Comparison of ENCODE assay signal across 8 cellular contexts in the genomic region with DNA sequence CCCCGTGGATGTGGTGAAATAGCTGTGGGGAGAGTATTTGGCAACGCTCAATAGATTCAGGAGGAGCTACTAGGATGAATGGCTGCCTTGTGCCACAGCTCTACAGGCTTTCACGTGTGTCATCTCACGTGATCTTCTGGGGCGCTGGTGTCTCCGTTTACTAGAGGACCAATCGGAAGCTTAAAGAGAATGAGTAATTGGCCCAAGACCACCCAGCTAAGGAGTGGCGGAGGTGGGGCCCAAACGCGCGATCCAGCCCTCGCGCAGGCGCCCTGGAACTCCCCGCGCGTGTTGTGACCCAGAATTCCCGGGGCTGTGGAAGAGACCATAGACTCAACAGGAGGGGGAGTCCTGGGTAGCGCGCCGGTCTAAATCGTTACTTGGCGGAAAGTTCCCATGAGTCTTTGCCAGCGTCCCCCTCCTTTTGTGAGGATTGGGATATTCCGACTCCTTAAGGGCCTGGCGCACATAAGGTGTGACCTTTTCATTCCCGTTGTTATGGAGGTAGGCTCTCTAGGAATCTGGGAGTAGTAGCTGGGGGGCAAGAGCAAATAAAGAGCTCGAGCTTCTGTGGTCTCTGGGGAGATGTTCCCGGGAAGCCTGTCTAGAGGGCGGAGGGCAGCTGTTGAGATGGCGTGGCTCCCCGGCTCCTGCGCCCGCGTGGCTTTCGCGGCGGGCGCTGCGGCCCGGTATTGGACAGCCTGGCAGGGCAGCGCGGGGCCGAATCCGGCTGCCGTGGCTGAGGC. TPM values are rescaled to one million over a fixed set of nuclear protein-coding genes. Genes with fewer than 3 reads are reported as not detected.
A peak's percentile ranks its signal among the peaks of the same experiment; 100 is the strongest.
DNase-seq lines count a peak whose midpoint lies in the region; ATAC-seq and TF ChIP-seq lines count a peak whose summit lies in the region.

No MANE protein-coding gene starts in this region.

- in situ Hi-C loops in astrocyte of the spinal cord (cut with HindIII; ENCODE audit: low sequenced_read_pairs) = no loop called here

- DNase-seq in NCI-H2029 treated with DMSO at 0.1 percent for 48 hours (lab: John Stamatoyannopoulos, UW) (peak; percentile 87), T1000 (lab: John Stamatoyannopoulos, UW) (peak; percentile 98), astrocyte of the spinal cord (ENCODE audit: low read depth, low spot score) (peak; percentile 100), hippocampal formation (lab: John Stamatoyannopoulos, UW) (peak; percentile 98 to 100), renal cortical epithelial cell (ENCODE audit: low read depth) (peak; percentile 98), cortex of kidney (lab: John Stamatoyannopoulos, UW) (no peak)

- no peak for TF ChIP-seq CTCF in astrocyte of the spinal cord (IDR thresholded peaks at IDR 0.05; ENCODE audit: low read depth, low read length)

- ATAC-seq in GM18511 (IDR thresholded peaks at IDR 0.05; ENCODE audit: unreplicated experiment) (peak; percentile 85), HG03025 (IDR thresholded peaks at IDR 0.05; ENCODE audit: low FRiP score, unreplicated experiment) (peak; percentile 70)

- peak overlapping the region; percentile 98 for H3K4me3 ChIP-seq in astrocyte of the spinal cord (ENCODE audit: low read depth, low read length)

RNA-seq across cellular contexts. Expression of a gene that starts 23.4 kb away (rescaled TPM):
- 5.4 and 14.5 TPM in 2 replicates for total RNA-seq in renal cortical epithelial cell

RNA-seq across cellular contexts. Expression of a gene that starts 53.3 kb away (rescaled TPM):
- under 0.01 and 0.30 TPM in 2 replicates for total RNA-seq in renal cortical epithelial cell

RNA-seq across cellular contexts. Expression of a gene that starts 57.8 kb away (rescaled TPM):
- total RNA-seq in renal cortical epithelial cell = 1,144 and 1,352 TPM in 2 replicates
